12 cellular contexts compared by ENCODE assay signal in genomic region chr10:34121974-34122282, GRCh38.
DNase-seq lines count a peak whose midpoint lies in the region; ATAC-seq, FAIRE-seq and TF ChIP-seq lines count a peak whose summit lies in the region.
"Had no signal": no experiment of that assay in that cellular context is flagged by ENCODE, and none has a peak within 500 bp of the region (broad histone marks: within the 10 kb centered on the region; RNA-seq: fewer than 3 reads in every experiment).

No MANE protein-coding gene starts in this region.

- H3K9me3 ChIP-seq in upper lobe of right lung: no peaks in the 10 kb centered on the region
- H3K9me3 ChIP-seq: adrenal gland, transverse colon had no signal

- H3K36me3 Mint-ChIP-seq in chondrocyte (ENCODE audit: low read depth) (peaks cover 1% of the 10 kb centered on the region), osteocyte (ENCODE audit: unreplicated experiment) (peaks cover 5% of the 10 kb centered on the region)
- H3K36me3 Mint-ChIP-seq: IgD-negative memory B cell, memory B cell had no signal

- H3K27ac ChIP-seq in upper lobe of right lung: no peak overlapping the region
- H3K27ac ChIP-seq: adrenal gland, transverse colon had no signal

- H3K9me3 Mint-ChIP-seq in chondrocyte (ENCODE audit: low read depth) (no peaks in the 10 kb centered on the region), osteocyte (ENCODE audit: unreplicated experiment) (no peaks in the 10 kb centered on the region)
- H3K9me3 Mint-ChIP-seq: memory B cell had no signal

- no peaks in the 10 kb centered on the region for H3K27me3 ChIP-seq in upper lobe of right lung
- H3K27me3 ChIP-seq: adrenal gland, transverse colon had no signal

- intact Hi-C loops in upper lobe of right lung (cut with DNase I): no loop called here

- H3K4me1 Mint-ChIP-seq in chondrocyte (ENCODE audit: low read depth): peaks cover 24% of the 10 kb centered on the region
- peaks cover 23% of the 10 kb centered on the region for H3K4me1 Mint-ChIP-seq in osteocyte (ENCODE audit: unreplicated experiment)
- H3K4me1 Mint-ChIP-seq: memory B cell had no signal

- peak overlapping the region; percentile 33 for H3K4me3 Mint-ChIP-seq in chondrocyte (ENCODE audit: unreplicated experiment)
- H3K4me3 Mint-ChIP-seq in osteocyte (ENCODE audit: unreplicated experiment): peak overlapping the region; percentile 20
- H3K4me3 Mint-ChIP-seq: IgD-negative memory B cell, memory B cell had no signal

- H3K27ac Mint-ChIP-seq in chondrocyte (ENCODE audit: unreplicated experiment) (peak overlapping the region; percentile 71), osteocyte (ENCODE audit: unreplicated experiment) (peak overlapping the region; percentile 48)
- H3K27ac Mint-ChIP-seq: IgD-negative memory B cell, memory B cell had no signal

- H3K4me3 ChIP-seq in upper lobe of right lung: no peak overlapping the region
- H3K4me3 ChIP-seq: adrenal gland, transverse colon had no signal

- FAIRE-seq in GM19239 (lab: Jason Lieb, UNC): peak; percentile 66

- peaks cover 17% of the 10 kb centered on the region for H3K4me1 ChIP-seq in upper lobe of right lung

- no peaks in the 10 kb centered on the region for H3K36me3 ChIP-seq in upper lobe of right lung
- H3K36me3 ChIP-seq: adrenal gland, transverse colon had no signal

- no peak for DNase-seq in GM19239 (ENCODE audit: insufficient read length, low spot score)
- peak; percentile 28 to 43 for DNase-seq in Kasumi-1 (lab: John Stamatoyannopoulos, UW)
- no peak for DNase-seq in chondrocyte (ENCODE audit: low spot score)
- DNase-seq in osteocyte (ENCODE audit: extremely low spot score, unreplicated experiment): no peak
- no peak for DNase-seq in medulla oblongata (ENCODE audit: extremely low spot score)
- DNase-seq in AG20443 (ENCODE audit: low spot score): no peak
- DNase-seq in upper lobe of right lung: no peak
- DNase-seq: adrenal gland, transverse colon had no signal

- TF ChIP-seq CTCF in chondrocyte (IDR thresholded peaks at IDR 0.05) (no peak), osteocyte (IDR thresholded peaks at IDR 0.05) (no peak), upper lobe of right lung (IDR thresholded peaks at IDR 0.05) (no peak)

- H3K27me3 Mint-ChIP-seq in chondrocyte (ENCODE audit: low read depth) (no peaks in the 10 kb centered on the region), osteocyte (ENCODE audit: unreplicated experiment) (no peaks in the 10 kb centered on the region)
- H3K27me3 Mint-ChIP-seq: IgD-negative memory B cell, memory B cell had no signal

- ATAC-seq in upper lobe of right lung (no peak), HG02973 (IDR thresholded peaks at IDR 0.05; ENCODE audit: unreplicated experiment) (no peak)

Comparison
In these comparisons a context has a peak if more than half of its experiments do, and no peak if none do; other contexts are left out.
1. DNase-seq: peak in Kasumi-1 (2 of 2); none in GM19239 (single experiment), chondrocyte (single experiment), osteocyte (single experiment), medulla oblongata (single experiment), AG20443 (single experiment) and upper lobe of right lung (single experiment).